26 cellular contexts compared by ENCODE assay signal in the genomic region with DNA sequence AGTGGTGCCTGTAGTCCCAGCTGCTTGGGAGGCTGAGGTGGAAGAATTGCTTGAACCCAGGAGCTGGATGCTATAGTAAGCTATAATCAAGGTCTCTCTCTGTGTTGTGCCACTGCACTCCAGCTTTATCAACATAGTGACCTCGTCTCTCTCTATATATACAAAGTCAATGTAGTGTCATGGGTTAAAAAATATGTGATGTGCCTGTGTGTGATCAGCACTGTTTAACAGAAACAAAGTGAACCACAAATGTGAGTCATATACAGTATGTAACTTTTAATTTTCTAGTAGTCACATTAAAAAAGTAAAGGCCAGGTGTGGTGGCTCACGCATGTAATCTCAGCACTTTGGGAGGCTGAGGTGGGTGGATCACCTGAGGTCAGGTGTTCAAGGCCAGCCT. TPM values are rescaled to one million over a fixed set of nuclear protein-coding genes. Genes with fewer than 3 reads are reported as not detected.
A peak's percentile ranks its signal among the peaks of the same experiment; 100 is the strongest.
DNase-seq lines count a peak whose midpoint lies in the region; ATAC-seq lines count a peak whose summit lies in the region.
"Had no signal": no experiment of that assay in that cellular context is flagged by ENCODE, and none has a peak within 500 bp of the region (broad histone marks: within the 10 kb centered on the region; RNA-seq: fewer than 3 reads in every experiment).

No MANE protein-coding gene starts in this region.

- peak; percentile 24 for ATAC-seq in esophagus mucosa
- ATAC-seq in stimulated activated naive CD8-positive, alpha-beta T cell treated with anti-CD3 and anti-CD28 coated beads, Interleukin-15, Interleukin-2, amounts not matched to agents 100 U/mL and 50 U/mL, for 24 hours, result peak; percentile 75
- ATAC-seq: body of pancreas; left ventricle myocardium superior; naive thymus-derived CD4-positive, alpha-beta T cell had no signal

- peak; percentile 30 for DNase-seq in activated CD8-positive, alpha-beta memory T cell treated with anti-CD3 and anti-CD28 coated beads, Interleukin-2, amount 50 U/mL, for 48 hours
- DNase-seq in activated CD8-positive, alpha-beta memory T cell treated with anti-CD3 and anti-CD28 coated beads for 24 hours, result no peak
- DNase-seq in M059J (ENCODE audit: low read depth) (peak; percentile 69), GDM1 (lab: John Stamatoyannopoulos, UW) (no peak), superior temporal gyrus (ENCODE audit: extremely low spot score) (no peak)
- no peak for DNase-seq in stimulated activated naive CD8-positive, alpha-beta T cell treated with anti-CD3 and anti-CD28 coated beads, Interleukin-15, Interleukin-2, amounts not matched to agents 100 U/mL and 50 U/mL, for 24 hours
- no peak for DNase-seq in activated effector memory CD4-positive, alpha-beta T cell treated with anti-CD3 and anti-CD28 coated beads, Interleukin-2, amount 50 U/mL, for 16 hours
- DNase-seq: activated CD4-positive, alpha-beta T cell treated with anti-CD3 and anti-CD28 coated beads, Interleukin-2, amount 50 U/mL, for 4 hours; activated gamma-delta T cell treated with Interleukin-2 at 50 U/mL for 16 hours; BE2C; body of pancreas; CD8-positive, alpha-beta memory T cell; glutamatergic neuron; islet precursor cell; left ventricle myocardium superior; naive thymus-derived CD4-positive, alpha-beta T cell; NCI-H1105; NCI-H1930; NCI-H526; NK-92 treated with Interleukin-12 subunit alpha and Interleukin-12 subunit beta, amount 100 ng/mL, for 24 hours; SIG-M5; sigmoid colon; stimulated activated CD4-positive, alpha-beta T cell treated with anti-CD3 and anti-CD28 coated beads, Interleukin-15, amount 100 ng/mL, for 24 hours; stimulated activated naive CD4-positive, alpha-beta T cell; uterus had no signal

RNA-seq across cellular contexts. Expression of a gene that starts 47.9 kb away (rescaled TPM):
- 56.5 and 67.0 TPM in 2 replicates for total RNA-seq in M059J (2014; rRNA removed; shearing (Covaris generic))
- total RNA-seq in esophagus mucosa, result 7.9 TPM

Comparison
In these comparisons a context has a peak if more than half of its experiments do, and no peak if none do; other contexts are left out.
1. DNase-seq: peak in activated CD8-positive, alpha-beta memory T cell treated with anti-CD3 and anti-CD28 coated beads, Interleukin-2, amount 50 U/mL, for 48 hours (single experiment) and M059J (single experiment); none in activated CD8-positive, alpha-beta memory T cell treated with anti-CD3 and anti-CD28 coated beads for 24 hours (single experiment), stimulated activated naive CD8-positive, alpha-beta T cell treated with anti-CD3 and anti-CD28 coated beads, Interleukin-15, Interleukin-2, amounts not matched to agents 100 U/mL and 50 U/mL, for 24 hours (single experiment), activated effector memory CD4-positive, alpha-beta T cell treated with anti-CD3 and anti-CD28 coated beads, Interleukin-2, amount 50 U/mL, for 16 hours (single experiment), GDM1 (single experiment) and superior temporal gyrus (single experiment).